In the genomic region with DNA sequence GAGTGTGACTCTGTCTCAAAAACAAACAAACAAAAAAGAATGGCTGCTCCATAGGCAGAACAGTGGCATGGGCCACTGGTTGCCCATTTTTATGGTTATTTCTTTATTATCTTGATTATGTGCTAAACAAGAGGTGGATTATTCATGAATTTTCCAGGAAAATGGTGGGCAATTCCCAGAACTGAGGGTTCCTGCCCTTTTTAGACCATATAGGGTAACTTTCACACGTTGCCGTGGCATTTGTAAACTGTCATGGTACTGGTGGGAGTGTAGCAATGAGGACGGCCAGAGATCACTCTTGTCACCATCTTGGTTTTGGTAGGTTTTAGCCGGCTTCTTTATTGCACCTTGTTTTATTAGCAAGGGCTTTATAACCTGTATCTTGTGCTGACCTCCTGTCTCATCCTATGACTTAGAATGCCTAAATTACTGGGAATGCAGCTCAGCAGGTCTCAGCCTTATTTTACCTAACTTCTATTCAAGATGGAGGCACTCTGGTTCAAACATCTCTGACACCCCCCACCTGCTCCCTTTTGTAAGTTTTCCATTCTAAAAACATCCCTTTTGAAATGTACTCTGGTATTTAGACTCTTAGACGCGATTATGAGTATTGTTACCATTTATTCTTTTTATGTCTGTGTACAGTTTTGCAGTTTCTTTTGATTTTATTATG, we compare ENCODE assay signal across 1 cellular context.
A peak's percentile ranks its signal among the peaks of the same experiment; 100 is the strongest.
TF ChIP-seq lines count a peak whose summit lies in the region.

No MANE protein-coding gene starts in this region.

TF ChIP-seq in K562, 482 proteins besides CTCF, POLR2A, EP300 and RAD21 (continued from another document and continues in another):
- TF ChIP-seq NELFE (IDR thresholded peaks at IDR 0.05; ENCODE audit: insufficient read depth, insufficient read length) (no peak), SMARCC2 (IDR thresholded peaks at IDR 0.05; ENCODE audit: low read depth) (no peak), ZSCAN29 (IDR thresholded peaks at IDR 0.05) (no peak), ERF (CRISPR knock-in tag; IDR thresholded peaks at IDR 0.05) (no peak), HNRNPL (IDR thresholded peaks at IDR 0.05; ENCODE audit: low read depth, low read length) (no peak), DNMT1 (IDR thresholded peaks at IDR 0.05) (no peak), RAD51 (IDR thresholded peaks at IDR 0.05; ENCODE audit: borderline replicate concordance, low read depth) (no peak), WHSC1 (IDR thresholded peaks at IDR 0.05; ENCODE audit: low read length) (no peak), NCOA6 (IDR thresholded peaks at IDR 0.05) (no peak), MTA2 (IDR thresholded peaks at IDR 0.05; ENCODE audit: low read depth) (no peak), HIVEP1 (CRISPR knock-in tag; IDR thresholded peaks at IDR 0.05) (no peak), HMG20A (CRISPR knock-in tag; conservative IDR thresholded peaks at IDR 0.05) (no peak), ZNF766 (CRISPR knock-in tag; conservative IDR thresholded peaks at IDR 0.05) (peak; percentile 63; the same call in 1 of the 2 replicates), SMARCB1 (IDR thresholded peaks at IDR 0.05; ENCODE audit: insufficient read length, low read depth) (no peak), TBP (optimal IDR thresholded peaks at IDR 0.05; ENCODE audit: low read depth, low read length) (no peak), L3MBTL2 (IDR thresholded peaks at IDR 0.05) (no peak), GABPA (tag; conservative IDR thresholded peaks at IDR 0.05; ENCODE audit: low read depth) (no peak), FIP1L1 (IDR thresholded peaks at IDR 0.05; ENCODE audit: low read depth, low read length, poor library complexity, severe bottlenecking) (no peak), FOSL1 (tag; conservative IDR thresholded peaks at IDR 0.05) (peak; percentile 15; the same call in 1 of the 2 replicates), MECOM (CRISPR knock-in tag; IDR thresholded peaks at IDR 0.05) (no peak), KDM1A (IDR thresholded peaks at IDR 0.05) (no peak), NR4A1 (CRISPR knock-in tag; IDR thresholded peaks at IDR 0.05) (no peak), NR4A1 (tag; IDR thresholded peaks at IDR 0.05) (peak; percentile 96), POLR3G (IDR thresholded peaks at IDR 0.05; ENCODE audit: extremely low read depth, insufficient read length, insufficient replicate concordance) (no peak), SETDB1 (IDR thresholded peaks at IDR 0.05; ENCODE audit: low read length) (no peak), EGR1 (conservative IDR thresholded peaks at IDR 0.05) (no peak), ZNF77 (CRISPR knock-in tag; IDR thresholded peaks at IDR 0.05) (no peak), JUND (IDR thresholded peaks at IDR 0.05; ENCODE audit: borderline replicate concordance, low read depth, low read length) (no peak), JUND (tag; IDR thresholded peaks at IDR 0.05; ENCODE audit: borderline replicate concordance, low read depth, low read length) (no peak), MYNN (IDR thresholded peaks at IDR 0.05) (no peak), MYNN (CRISPR knock-in tag; IDR thresholded peaks at IDR 0.05) (no peak), ARHGAP35 (IDR thresholded peaks at IDR 0.05; ENCODE audit: partially characterized antibody) (no peak), POLR3A (IDR thresholded peaks at IDR 0.05; ENCODE audit: borderline replicate concordance, extremely low read depth, insufficient read depth, insufficient read length) (no peak), MTA3 (IDR thresholded peaks at IDR 0.05; ENCODE audit: borderline replicate concordance) (no peak), ZNF764 (CRISPR knock-in tag; IDR thresholded peaks at IDR 0.05; ENCODE audit: low read depth) (no peak), ZNF717 (CRISPR knock-in tag; IDR thresholded peaks at IDR 0.05) (no peak), SMARCE1 (IDR thresholded peaks at IDR 0.05) (no peak), HSF4 (CRISPR knock-in tag; IDR thresholded peaks at IDR 0.05; ENCODE audit: borderline replicate concordance) (no peak), HEY1 (CRISPR knock-in tag; IDR thresholded peaks at IDR 0.05; ENCODE audit: borderline replicate concordance) (no peak), ETS2 (tag; IDR thresholded peaks at IDR 0.05; ENCODE audit: borderline replicate concordance, poor library complexity, severe bottlenecking) (no peak), ZNF124 (CRISPR knock-in tag; IDR thresholded peaks at IDR 0.05) (no peak), ZNF174 (CRISPR knock-in tag; IDR thresholded peaks at IDR 0.05) (no peak), CBX1 (IDR thresholded peaks at IDR 0.05; ENCODE audit: low read depth) (no peak), CHCHD3 (CRISPR knock-in tag; IDR thresholded peaks at IDR 0.05) (no peak), TEAD1 (CRISPR knock-in tag; IDR thresholded peaks at IDR 0.05) (peak in 1 of 2 experiments; percentile 72; a peak in 1 of 4 replicates), MIER1 (IDR thresholded peaks at IDR 0.05; ENCODE audit: low read depth) (no peak), RBBP5 (IDR thresholded peaks at IDR 0.05; ENCODE audit: borderline replicate concordance, insufficient read depth, low read length, poor library complexity, severe bottlenecking) (no peak), ZNF239 (CRISPR knock-in tag; IDR thresholded peaks at IDR 0.05) (no peak)
- TF ChIP-seq, protein P1, sequence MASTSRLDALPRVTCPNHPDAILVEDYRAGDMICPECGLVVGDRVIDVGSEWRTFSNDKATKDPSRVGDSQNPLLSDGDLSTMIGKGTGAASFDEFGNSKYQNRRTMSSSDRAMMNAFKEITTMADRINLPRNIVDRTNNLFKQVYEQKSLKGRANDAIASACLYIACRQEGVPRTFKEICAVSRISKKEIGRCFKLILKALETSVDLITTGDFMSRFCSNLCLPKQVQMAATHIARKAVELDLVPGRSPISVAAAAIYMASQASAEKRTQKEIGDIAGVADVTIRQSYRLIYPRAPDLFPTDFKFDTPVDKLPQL (IDR thresholded peaks at IDR 0.05; ENCODE audit: extremely low read depth, insufficient read length): no peak
- TF ChIP-seq, protein P2, sequence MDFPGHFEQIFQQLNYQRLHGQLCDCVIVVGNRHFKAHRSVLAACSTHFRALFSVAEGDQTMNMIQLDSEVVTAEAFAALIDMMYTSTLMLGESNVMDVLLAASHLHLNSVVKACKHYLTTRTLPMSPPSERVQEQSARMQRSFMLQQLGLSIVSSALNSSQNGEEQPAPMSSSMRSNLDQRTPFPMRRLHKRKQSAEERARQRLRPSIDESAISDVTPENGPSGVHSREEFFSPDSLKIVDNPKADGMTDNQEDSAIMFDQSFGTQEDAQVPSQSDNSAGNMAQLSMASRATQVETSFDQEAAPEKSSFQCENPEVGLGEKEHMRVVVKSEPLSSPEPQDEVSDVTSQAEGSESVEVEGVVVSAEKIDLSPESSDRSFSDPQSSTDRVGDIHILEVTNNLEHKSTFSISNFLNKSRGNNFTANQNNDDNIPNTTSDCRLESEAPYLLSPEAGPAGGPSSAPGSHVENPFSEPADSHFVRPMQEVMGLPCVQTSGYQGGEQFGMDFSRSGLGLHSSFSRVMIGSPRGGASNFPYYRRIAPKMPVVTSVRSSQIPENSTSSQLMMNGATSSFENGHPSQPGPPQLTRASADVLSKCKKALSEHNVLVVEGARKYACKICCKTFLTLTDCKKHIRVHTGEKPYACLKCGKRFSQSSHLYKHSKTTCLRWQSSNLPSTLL (IDR thresholded peaks at IDR 0.05): no peak
- TF ChIP-seq, protein P3, sequence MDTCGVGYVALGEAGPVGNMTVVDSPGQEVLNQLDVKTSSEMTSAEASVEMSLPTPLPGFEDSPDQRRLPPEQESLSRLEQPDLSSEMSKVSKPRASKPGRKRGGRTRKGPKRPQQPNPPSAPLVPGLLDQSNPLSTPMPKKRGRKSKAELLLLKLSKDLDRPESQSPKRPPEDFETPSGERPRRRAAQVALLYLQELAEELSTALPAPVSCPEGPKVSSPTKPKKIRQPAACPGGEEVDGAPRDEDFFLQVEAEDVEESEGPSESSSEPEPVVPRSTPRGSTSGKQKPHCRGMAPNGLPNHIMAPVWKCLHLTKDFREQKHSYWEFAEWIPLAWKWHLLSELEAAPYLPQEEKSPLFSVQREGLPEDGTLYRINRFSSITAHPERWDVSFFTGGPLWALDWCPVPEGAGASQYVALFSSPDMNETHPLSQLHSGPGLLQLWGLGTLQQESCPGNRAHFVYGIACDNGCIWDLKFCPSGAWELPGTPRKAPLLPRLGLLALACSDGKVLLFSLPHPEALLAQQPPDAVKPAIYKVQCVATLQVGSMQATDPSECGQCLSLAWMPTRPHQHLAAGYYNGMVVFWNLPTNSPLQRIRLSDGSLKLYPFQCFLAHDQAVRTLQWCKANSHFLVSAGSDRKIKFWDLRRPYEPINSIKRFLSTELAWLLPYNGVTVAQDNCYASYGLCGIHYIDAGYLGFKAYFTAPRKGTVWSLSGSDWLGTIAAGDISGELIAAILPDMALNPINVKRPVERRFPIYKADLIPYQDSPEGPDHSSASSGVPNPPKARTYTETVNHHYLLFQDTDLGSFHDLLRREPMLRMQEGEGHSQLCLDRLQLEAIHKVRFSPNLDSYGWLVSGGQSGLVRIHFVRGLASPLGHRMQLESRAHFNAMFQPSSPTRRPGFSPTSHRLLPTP (IDR thresholded peaks at IDR 0.05; ENCODE audit: borderline replicate concordance, extremely low read depth, insufficient read length): no peak
- TF ChIP-seq, protein P4, sequence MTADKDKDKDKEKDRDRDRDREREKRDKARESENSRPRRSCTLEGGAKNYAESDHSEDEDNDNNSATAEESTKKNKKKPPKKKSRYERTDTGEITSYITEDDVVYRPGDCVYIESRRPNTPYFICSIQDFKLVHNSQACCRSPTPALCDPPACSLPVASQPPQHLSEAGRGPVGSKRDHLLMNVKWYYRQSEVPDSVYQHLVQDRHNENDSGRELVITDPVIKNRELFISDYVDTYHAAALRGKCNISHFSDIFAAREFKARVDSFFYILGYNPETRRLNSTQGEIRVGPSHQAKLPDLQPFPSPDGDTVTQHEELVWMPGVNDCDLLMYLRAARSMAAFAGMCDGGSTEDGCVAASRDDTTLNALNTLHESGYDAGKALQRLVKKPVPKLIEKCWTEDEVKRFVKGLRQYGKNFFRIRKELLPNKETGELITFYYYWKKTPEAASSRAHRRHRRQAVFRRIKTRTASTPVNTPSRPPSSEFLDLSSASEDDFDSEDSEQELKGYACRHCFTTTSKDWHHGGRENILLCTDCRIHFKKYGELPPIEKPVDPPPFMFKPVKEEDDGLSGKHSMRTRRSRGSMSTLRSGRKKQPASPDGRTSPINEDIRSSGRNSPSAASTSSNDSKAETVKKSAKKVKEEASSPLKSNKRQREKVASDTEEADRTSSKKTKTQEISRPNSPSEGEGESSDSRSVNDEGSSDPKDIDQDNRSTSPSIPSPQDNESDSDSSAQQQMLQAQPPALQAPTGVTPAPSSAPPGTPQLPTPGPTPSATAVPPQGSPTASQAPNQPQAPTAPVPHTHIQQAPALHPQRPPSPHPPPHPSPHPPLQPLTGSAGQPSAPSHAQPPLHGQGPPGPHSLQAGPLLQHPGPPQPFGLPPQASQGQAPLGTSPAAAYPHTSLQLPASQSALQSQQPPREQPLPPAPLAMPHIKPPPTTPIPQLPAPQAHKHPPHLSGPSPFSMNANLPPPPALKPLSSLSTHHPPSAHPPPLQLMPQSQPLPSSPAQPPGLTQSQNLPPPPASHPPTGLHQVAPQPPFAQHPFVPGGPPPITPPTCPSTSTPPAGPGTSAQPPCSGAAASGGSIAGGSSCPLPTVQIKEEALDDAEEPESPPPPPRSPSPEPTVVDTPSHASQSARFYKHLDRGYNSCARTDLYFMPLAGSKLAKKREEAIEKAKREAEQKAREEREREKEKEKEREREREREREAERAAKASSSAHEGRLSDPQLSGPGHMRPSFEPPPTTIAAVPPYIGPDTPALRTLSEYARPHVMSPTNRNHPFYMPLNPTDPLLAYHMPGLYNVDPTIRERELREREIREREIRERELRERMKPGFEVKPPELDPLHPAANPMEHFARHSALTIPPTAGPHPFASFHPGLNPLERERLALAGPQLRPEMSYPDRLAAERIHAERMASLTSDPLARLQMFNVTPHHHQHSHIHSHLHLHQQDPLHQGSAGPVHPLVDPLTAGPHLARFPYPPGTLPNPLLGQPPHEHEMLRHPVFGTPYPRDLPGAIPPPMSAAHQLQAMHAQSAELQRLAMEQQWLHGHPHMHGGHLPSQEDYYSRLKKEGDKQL (CRISPR knock-in tag; IDR thresholded peaks at IDR 0.05; ENCODE audit: borderline replicate concordance): no peak
- TF ChIP-seq, protein P5, sequence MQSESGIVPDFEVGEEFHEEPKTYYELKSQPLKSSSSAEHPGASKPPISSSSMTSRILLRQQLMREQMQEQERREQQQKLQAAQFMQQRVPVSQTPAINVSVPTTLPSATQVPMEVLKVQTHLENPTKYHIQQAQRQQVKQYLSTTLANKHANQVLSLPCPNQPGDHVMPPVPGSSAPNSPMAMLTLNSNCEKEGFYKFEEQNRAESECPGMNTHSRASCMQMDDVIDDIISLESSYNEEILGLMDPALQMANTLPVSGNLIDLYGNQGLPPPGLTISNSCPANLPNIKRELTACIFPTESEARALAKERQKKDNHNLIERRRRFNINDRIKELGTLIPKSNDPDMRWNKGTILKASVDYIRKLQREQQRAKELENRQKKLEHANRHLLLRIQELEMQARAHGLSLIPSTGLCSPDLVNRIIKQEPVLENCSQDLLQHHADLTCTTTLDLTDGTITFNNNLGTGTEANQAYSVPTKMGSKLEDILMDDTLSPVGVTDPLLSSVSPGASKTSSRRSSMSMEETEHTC (IDR thresholded peaks at IDR 0.05): no peak
- TF ChIP-seq, protein P6, sequence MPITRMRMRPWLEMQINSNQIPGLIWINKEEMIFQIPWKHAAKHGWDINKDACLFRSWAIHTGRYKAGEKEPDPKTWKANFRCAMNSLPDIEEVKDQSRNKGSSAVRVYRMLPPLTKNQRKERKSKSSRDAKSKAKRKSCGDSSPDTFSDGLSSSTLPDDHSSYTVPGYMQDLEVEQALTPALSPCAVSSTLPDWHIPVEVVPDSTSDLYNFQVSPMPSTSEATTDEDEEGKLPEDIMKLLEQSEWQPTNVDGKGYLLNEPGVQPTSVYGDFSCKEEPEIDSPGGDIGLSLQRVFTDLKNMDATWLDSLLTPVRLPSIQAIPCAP (CRISPR knock-in tag; IDR thresholded peaks at IDR 0.05; ENCODE audit: borderline replicate concordance): no peak
- TF ChIP-seq, protein P7, sequence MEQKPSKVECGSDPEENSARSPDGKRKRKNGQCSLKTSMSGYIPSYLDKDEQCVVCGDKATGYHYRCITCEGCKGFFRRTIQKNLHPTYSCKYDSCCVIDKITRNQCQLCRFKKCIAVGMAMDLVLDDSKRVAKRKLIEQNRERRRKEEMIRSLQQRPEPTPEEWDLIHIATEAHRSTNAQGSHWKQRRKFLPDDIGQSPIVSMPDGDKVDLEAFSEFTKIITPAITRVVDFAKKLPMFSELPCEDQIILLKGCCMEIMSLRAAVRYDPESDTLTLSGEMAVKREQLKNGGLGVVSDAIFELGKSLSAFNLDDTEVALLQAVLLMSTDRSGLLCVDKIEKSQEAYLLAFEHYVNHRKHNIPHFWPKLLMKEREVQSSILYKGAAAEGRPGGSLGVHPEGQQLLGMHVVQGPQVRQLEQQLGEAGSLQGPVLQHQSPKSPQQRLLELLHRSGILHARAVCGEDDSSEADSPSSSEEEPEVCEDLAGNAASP (IDR thresholded peaks at IDR 0.05): no peak
- TF ChIP-seq, protein P8, sequence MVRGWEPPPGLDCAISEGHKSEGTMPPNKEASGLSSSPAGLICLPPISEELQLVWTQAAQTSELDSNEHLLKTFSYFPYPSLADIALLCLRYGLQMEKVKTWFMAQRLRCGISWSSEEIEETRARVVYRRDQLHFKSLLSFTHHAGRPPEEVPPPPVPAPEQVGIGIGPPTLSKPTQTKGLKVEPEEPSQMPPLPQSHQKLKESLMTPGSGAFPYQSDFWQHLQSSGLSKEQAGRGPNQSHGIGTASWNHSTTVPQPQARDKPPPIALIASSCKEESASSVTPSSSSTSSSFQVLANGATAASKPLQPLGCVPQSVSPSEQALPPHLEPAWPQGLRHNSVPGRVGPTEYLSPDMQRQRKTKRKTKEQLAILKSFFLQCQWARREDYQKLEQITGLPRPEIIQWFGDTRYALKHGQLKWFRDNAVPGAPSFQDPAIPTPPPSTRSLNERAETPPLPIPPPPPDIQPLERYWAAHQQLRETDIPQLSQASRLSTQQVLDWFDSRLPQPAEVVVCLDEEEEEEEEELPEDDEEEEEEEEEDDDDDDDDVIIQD (CRISPR knock-in tag; IDR thresholded peaks at IDR 0.05): no peak
